Comparison of ENCODE assay signal across 8 cellular contexts in the genomic region with DNA sequence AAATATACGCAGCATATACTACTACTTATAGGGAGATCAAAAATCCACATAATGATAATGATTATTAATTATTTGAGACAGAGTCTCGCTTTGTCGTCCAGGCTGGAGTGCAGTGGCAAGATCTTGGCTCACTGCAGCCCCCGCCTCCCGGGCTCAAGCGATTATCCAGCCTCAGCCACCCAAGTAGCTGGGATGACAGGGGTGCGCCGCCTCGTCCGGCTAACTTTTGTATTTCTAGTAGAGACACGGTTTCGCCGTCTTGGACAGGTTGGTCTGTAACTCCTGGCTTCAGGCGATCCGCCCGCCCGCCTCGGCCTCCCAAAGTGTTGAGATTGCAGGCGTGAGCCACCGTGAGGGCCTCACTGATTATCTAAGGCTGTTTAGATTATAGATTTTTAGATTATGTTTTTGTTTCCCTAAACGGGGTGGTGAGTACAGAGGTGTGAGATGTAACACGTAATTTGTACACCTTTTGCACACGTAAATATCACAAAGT. TPM values are rescaled to one million over a fixed set of nuclear protein-coding genes. Genes with fewer than 3 reads are reported as not detected.
DNase-seq lines count a peak whose midpoint lies in the region; TF ChIP-seq lines count a peak whose summit lies in the region.

No MANE protein-coding gene starts in this region.

- H3K27ac ChIP-seq in ACC112 (ENCODE audit: low read depth, low read length) (peak overlapping the region; percentile 62), OCI-LY3 (ENCODE audit: low read length) (peak overlapping the region; percentile 54; the same call in 1 of the 2 replicates), cingulate gyrus (ENCODE audit: low read depth, low read length) (peak overlapping the region; percentile 82)

- peaks cover 31% of the 10 kb centered on the region for H3K79me2 ChIP-seq in ACC112 (ENCODE audit: control insufficient read depth, insufficient read depth, low read length, unreplicated experiment)
- H3K79me2 ChIP-seq in OCI-LY3 (ENCODE audit: low read length) = peaks cover 43% of the 10 kb centered on the region

- H3K27me3 ChIP-seq in ACC112 (ENCODE audit: insufficient read depth, low read length) (no peaks in the 10 kb centered on the region), OCI-LY3 (ENCODE audit: low read depth, low read length) (no peaks in the 10 kb centered on the region)

- H3K27ac Mint-ChIP-seq in nephron = peak overlapping the region; percentile 69 to 91 (median 88)

- peak overlapping the region; percentile 95 for H2AFZ ChIP-seq in ACC112 (ENCODE audit: low read length, unreplicated experiment)
- H2AFZ ChIP-seq in OCI-LY3 (ENCODE audit: low read depth, low read length) = peak overlapping the region; percentile 92; the same call in 1 of the 2 replicates

- peak overlapping the region; percentile 80 to 89 (median 86) for H3K4me3 Mint-ChIP-seq in nephron

- no peaks in the 10 kb centered on the region for H3K9me3 Mint-ChIP-seq in nephron

- peaks cover 3% of the 10 kb centered on the region; the same call in 1 of the 2 replicates for H3K9me3 ChIP-seq in OCI-LY3 (ENCODE audit: insufficient read depth, low read length)

- H3K4me1 ChIP-seq in ACC112 (ENCODE audit: control insufficient read depth, insufficient read depth, low read length, unreplicated experiment) = peaks cover 9% of the 10 kb centered on the region
- peaks cover 20% of the 10 kb centered on the region for H3K4me1 ChIP-seq in OCI-LY3 (ENCODE audit: low read length)

- H3K36me3 ChIP-seq in ACC112 (ENCODE audit: insufficient read depth, low read length) (no peaks in the 10 kb centered on the region), OCI-LY3 (replicated peaks; ENCODE audit: low read depth, low read length) (no peaks in the 10 kb centered on the region)

- H3K4me2 ChIP-seq in OCI-LY3 (ENCODE audit: low read length) = peak overlapping the region; percentile 92

- no peaks in the 10 kb centered on the region for H3K36me3 Mint-ChIP-seq in nephron (ENCODE audit: low read depth)

- peaks cover 13% of the 10 kb centered on the region for H4K20me1 ChIP-seq in OCI-LY3 (ENCODE audit: insufficient read depth, low read length)

- peaks cover 4% of the 10 kb centered on the region for H3K27me3 Mint-ChIP-seq in nephron (ENCODE audit: low read depth)

- H3K9ac ChIP-seq in OCI-LY3 (ENCODE audit: low read length) = peak overlapping the region; percentile 59; the same call in 1 of the 2 replicates

- TF ChIP-seq CTCF in OCI-LY3 (IDR thresholded peaks at IDR 0.05; ENCODE audit: low read depth, low read length) = no peak
- TF ChIP-seq CTCF in nephron (IDR thresholded peaks at IDR 0.05; ENCODE audit: unreplicated experiment in 3 of 3) = no peak

- DNase-seq in D341Med (ENCODE audit: low spot score) = no peak
- DNase-seq in H4 (ENCODE audit: low spot score) = no peak
- DNase-seq in EL = no peak
- DNase-seq in GDM1 (lab: John Stamatoyannopoulos, UW) = no peak

- H3K4me1 Mint-ChIP-seq in nephron = peaks cover 23% of the 10 kb centered on the region

- H3K4me3 ChIP-seq in ACC112 (ENCODE audit: low read depth, low read length) (peak overlapping the region; percentile 48; the same call in 1 of the 2 replicates), OCI-LY3 (ENCODE audit: low read length) (peak overlapping the region; percentile 66)

RNA-seq across cellular contexts. Expression of a gene that starts 0.5 kb away (rescaled TPM):
- total RNA-seq in H4 (2014; rRNA removed; shearing (Covaris generic)) = 13.1 and 13.4 TPM in 2 replicates

RNA-seq across cellular contexts. Expression of a gene that starts 50.0 kb away (rescaled TPM):
- 3.9 and 5.0 TPM in 2 replicates for total RNA-seq in H4 (2014; rRNA removed; shearing (Covaris generic))
